Comparison of ENCODE assay signal across 23 cellular contexts in the genomic region with DNA sequence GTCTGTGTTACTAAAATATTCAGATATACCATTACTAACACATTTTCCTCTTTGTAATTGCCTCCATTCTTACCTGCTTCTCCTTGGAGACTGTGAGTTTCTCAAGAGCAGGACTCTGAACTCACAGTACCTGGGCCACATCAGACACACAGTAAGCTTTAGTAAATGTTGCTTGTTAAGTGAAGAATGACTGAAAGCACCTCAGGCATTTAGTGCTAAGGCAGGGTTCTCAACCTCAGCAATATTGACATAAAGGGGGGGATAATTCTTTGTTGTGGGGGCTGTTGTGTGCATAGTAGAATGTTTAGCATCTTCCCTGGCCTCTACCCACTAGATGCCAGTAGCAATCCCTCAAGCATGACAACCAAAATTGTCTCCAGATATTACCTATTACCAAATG.
A peak's percentile ranks its signal among the peaks of the same experiment; 100 is the strongest.
DNase-seq lines count a peak whose midpoint lies in the region; ATAC-seq and TF ChIP-seq lines count a peak whose summit lies in the region.
"Had no signal": no experiment of that assay in that cellular context is flagged by ENCODE, and none has a peak within 500 bp of the region (broad histone marks: within the 10 kb centered on the region; RNA-seq: fewer than 3 reads in every experiment).

No MANE protein-coding gene starts in this region.

- TF ChIP-seq CTCF in brain (conservative IDR thresholded peaks at IDR 0.05), result no peak

- no peak for ATAC-seq in GM19324 (IDR thresholded peaks at IDR 0.05; ENCODE audit: low FRiP score, unreplicated experiment)
- ATAC-seq: GM12878 had no signal

- DNase-seq in left kidney (ENCODE audit: low read depth, low spot score), result peak; percentile 45
- peak; percentile 94 for DNase-seq in renal cortical epithelial cell (ENCODE audit: low read depth)
- DNase-seq in NCI-H1417 (lab: John Stamatoyannopoulos, UW), result no peak
- DNase-seq in putamen (ENCODE audit: low spot score), result no peak
- DNase-seq: 8988T; ACHN; BE2C; C1 segment of cervical spinal cord; CD4-positive, alpha-beta memory T cell; CD4-positive, CD25-positive, alpha-beta regulatory T cell; CD8-positive, alpha-beta memory T cell; COR-L47; DMS 273 treated with DMSO at 0.1 percent for 48 hours; DMS153; DMS53; DMS79; DND-41; EL; GDM1 had no signal

- peaks cover 0 to 6% (median 3%) of the 10 kb centered on the region in 5 experiments for H3K9me3 Mint-ChIP-seq in brain
- H3K9me3 Mint-ChIP-seq: CD4-positive, CD25-positive, alpha-beta regulatory T cell; CD8-positive, alpha-beta memory T cell had no signal

- peak overlapping the region in 3 of 5 experiments; percentile 26 to 66 (median 29) for H3K27ac Mint-ChIP-seq in brain
- H3K27ac Mint-ChIP-seq: CD14-positive monocyte; CD4-positive, alpha-beta memory T cell; CD4-positive, CD25-positive, alpha-beta regulatory T cell; CD8-positive, alpha-beta memory T cell had no signal

- H3K27me3 Mint-ChIP-seq in brain, result peaks cover 41% of the 10 kb centered on the region

- H3K36me3 Mint-ChIP-seq in brain, result no peaks in the 10 kb centered on the region
- H3K36me3 Mint-ChIP-seq: CD14-positive monocyte; CD4-positive, alpha-beta memory T cell; CD4-positive, CD25-positive, alpha-beta regulatory T cell; CD8-positive, alpha-beta memory T cell had no signal

- no peak overlapping the region for H3K4me3 Mint-ChIP-seq in brain
- H3K4me3 Mint-ChIP-seq: CD14-positive monocyte; CD4-positive, alpha-beta memory T cell; CD4-positive, CD25-positive, alpha-beta regulatory T cell; CD8-positive, alpha-beta memory T cell had no signal

- H3K4me1 Mint-ChIP-seq in brain, result peaks cover 33% of the 10 kb centered on the region
- H3K4me1 Mint-ChIP-seq: CD14-positive monocyte; CD4-positive, alpha-beta memory T cell; CD4-positive, CD25-positive, alpha-beta regulatory T cell; CD8-positive, alpha-beta memory T cell had no signal

Comparison
In these comparisons a context has a peak if more than half of its experiments do, and no peak if none do; other contexts are left out.
1. DNase-seq: peak in left kidney (single experiment) and renal cortical epithelial cell (single experiment); none in NCI-H1417 (0 of 3) and putamen (single experiment).